In the genomic region with DNA sequence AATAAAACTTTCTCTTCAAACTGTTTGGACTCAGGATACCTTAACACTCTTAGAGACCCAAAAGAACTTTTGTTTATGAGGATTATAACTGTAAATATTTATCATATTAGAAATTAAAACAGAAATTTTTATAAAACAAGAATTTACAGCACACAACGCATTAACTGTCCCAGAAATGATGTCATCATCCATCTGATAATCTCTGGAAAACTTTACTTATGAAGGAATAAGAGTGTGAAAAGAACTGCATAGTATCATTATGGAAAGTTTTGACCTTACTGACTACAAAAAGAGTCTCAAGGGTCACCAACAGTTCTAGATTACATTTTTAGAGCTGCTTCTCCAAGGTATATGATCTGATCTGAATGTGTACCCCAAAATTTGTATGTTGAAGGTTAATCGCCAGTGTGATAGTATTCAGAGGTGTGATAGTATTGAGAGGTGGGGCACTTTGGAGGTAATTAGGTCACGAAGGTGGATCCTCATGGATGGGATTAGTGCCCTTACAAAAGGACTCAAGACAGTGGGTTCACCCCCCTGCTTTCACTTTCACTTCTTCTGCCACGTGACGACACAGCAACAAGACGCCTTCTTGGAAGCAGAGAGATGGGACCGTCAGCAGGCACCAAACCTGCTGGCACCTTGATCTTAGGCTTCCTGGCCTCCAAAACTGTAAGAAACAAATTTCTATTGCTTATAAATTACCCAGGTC, we compare ENCODE assay signal across 10 cellular contexts.
DNase-seq lines count a peak whose midpoint lies in the region; FAIRE-seq and TF ChIP-seq lines count a peak whose summit lies in the region.
"Had no signal": no experiment of that assay in that cellular context is flagged by ENCODE, and none has a peak within 500 bp of the region (broad histone marks: within the 10 kb centered on the region; RNA-seq: fewer than 3 reads in every experiment).

No MANE protein-coding gene starts in this region.

- peak overlapping the region; percentile 46 to 52 for H3K4me3 ChIP-seq in neutrophil (ENCODE audit: low read depth in 1 of 2, low read length in 1 of 2)
- H3K4me3 ChIP-seq: left lung, SK-N-MC had no signal

- peak overlapping the region; percentile 24 for H3K4me3 Mint-ChIP-seq in activated T-helper 2 cell treated with anti-CD3 and anti-CD28 coated beads, Interferon-gamma antibody, Interleukin-2, Interleukin-4, amounts not matched to agents 10 μg/mL and 5 μg/mL and 100 μg/mL, durations not matched to agents 14 hours and 24 hours and 36 hours (ENCODE audit: low read depth)

- no peak overlapping the region for H3K27ac Mint-ChIP-seq in activated T-helper 2 cell treated with anti-CD3 and anti-CD28 coated beads, Interferon-gamma antibody, Interleukin-2, Interleukin-4, amounts not matched to agents 10 μg/mL and 5 μg/mL and 100 μg/mL, durations not matched to agents 14 hours and 24 hours and 36 hours

- H3K4me1 ChIP-seq in neutrophil (ENCODE audit: control insufficient read depth in 1 of 2, insufficient read depth in 1 of 2, low read depth in 1 of 2, low read length in 1 of 2): peaks cover 4 to 9% of the 10 kb centered on the region in 2 experiments
- H3K4me1 ChIP-seq: left lung had no signal

- H3K9me3 Mint-ChIP-seq in activated T-helper 2 cell treated with anti-CD3 and anti-CD28 coated beads, Interferon-gamma antibody, Interleukin-2, Interleukin-4, amounts not matched to agents 10 μg/mL and 5 μg/mL and 100 μg/mL, durations not matched to agents 14 hours and 24 hours and 36 hours: no peaks in the 10 kb centered on the region

- H3K4me1 Mint-ChIP-seq in activated T-helper 2 cell treated with anti-CD3 and anti-CD28 coated beads, Interferon-gamma antibody, Interleukin-2, Interleukin-4, amounts not matched to agents 10 μg/mL and 5 μg/mL and 100 μg/mL, durations not matched to agents 14 hours and 24 hours and 36 hours (ENCODE audit: low read depth): peaks cover 7% of the 10 kb centered on the region

- no peak for FAIRE-seq in HTR-8/SVneo (lab: Jason Lieb, UNC)

- TF ChIP-seq CTCF in neutrophil (IDR thresholded peaks at IDR 0.05) (no peak), GM13977 (IDR thresholded peaks at IDR 0.05; ENCODE audit: extremely low read depth, insufficient read depth, missing control alignments) (no peak)

- H3K27ac ChIP-seq in neutrophil: peak overlapping the region; percentile 39
- H3K27ac ChIP-seq: left lung, SK-N-MC had no signal

- H3K27me3 ChIP-seq in neutrophil: no peaks in the 10 kb centered on the region
- H3K27me3 ChIP-seq: left lung had no signal

- DNase-seq in SHP77 (lab: John Stamatoyannopoulos, UW) (peak; percentile 5 to 12), SHP77 treated with DMSO at 0.1 percent for 48 hours (lab: John Stamatoyannopoulos, UW) (no peak), NCI-H2029 treated with DMSO at 0.1 percent for 48 hours (lab: John Stamatoyannopoulos, UW) (peak; percentile 29), HTR-8/SVneo (ENCODE audit: insufficient read length, low spot score) (no peak), GM13977 (ENCODE audit: low spot score) (no peak), ureter (ENCODE audit: low spot score) (no peak)
- no peak for DNase-seq in activated T-helper 2 cell treated with anti-CD3 and anti-CD28 coated beads, Interferon-gamma antibody, Interleukin-2, Interleukin-4, amounts not matched to agents 10 μg/mL and 5 μg/mL and 100 μg/mL, durations not matched to agents 14 hours and 24 hours and 36 hours (ENCODE audit: low spot score)

- H3K9me3 ChIP-seq in neutrophil: no peaks in the 10 kb centered on the region
- H3K9me3 ChIP-seq: left lung had no signal

- peaks cover 26% of the 10 kb centered on the region for H3K27me3 Mint-ChIP-seq in activated T-helper 2 cell treated with anti-CD3 and anti-CD28 coated beads, Interferon-gamma antibody, Interleukin-2, Interleukin-4, amounts not matched to agents 10 μg/mL and 5 μg/mL and 100 μg/mL, durations not matched to agents 14 hours and 24 hours and 36 hours (ENCODE audit: low read depth)

- H3K36me3 ChIP-seq in neutrophil: no peaks in the 10 kb centered on the region
- H3K36me3 ChIP-seq: left lung had no signal

- no peaks in the 10 kb centered on the region for H3K36me3 Mint-ChIP-seq in activated T-helper 2 cell treated with anti-CD3 and anti-CD28 coated beads, Interferon-gamma antibody, Interleukin-2, Interleukin-4, amounts not matched to agents 10 μg/mL and 5 μg/mL and 100 μg/mL, durations not matched to agents 14 hours and 24 hours and 36 hours (ENCODE audit: low read depth)

- in situ Hi-C loops in GM13977 (cut with MboI; ENCODE audit: low pct_unique_long_range_greater_than_20kb, low sequenced_read_pairs, unreplicated experiment): no loop called here

- intact Hi-C loops in activated T-helper 2 cell treated with anti-CD3 and anti-CD28 coated beads, Interferon-gamma antibody, Interleukin-2, Interleukin-4, amounts not matched to agents 10 μg/mL and 5 μg/mL and 100 μg/mL, durations not matched to agents 14 hours and 24 hours and 36 hours (cut with micrococcal nuclease): no loop called here

Comparison
In these comparisons a context has a peak if more than half of its experiments do, and no peak if none do; other contexts are left out.
1. DNase-seq: peak in SHP77 (2 of 2) and NCI-H2029 treated with DMSO at 0.1 percent for 48 hours (single experiment); none in SHP77 treated with DMSO at 0.1 percent for 48 hours (single experiment), activated T-helper 2 cell treated with anti-CD3 and anti-CD28 coated beads, Interferon-gamma antibody, Interleukin-2, Interleukin-4, amounts not matched to agents 10 μg/mL and 5 μg/mL and 100 μg/mL, durations not matched to agents 14 hours and 24 hours and 36 hours (single experiment), HTR-8/SVneo (single experiment), GM13977 (single experiment) and ureter (single experiment).